Comparison of ENCODE assay signal across 4 cellular contexts in the genomic region with DNA sequence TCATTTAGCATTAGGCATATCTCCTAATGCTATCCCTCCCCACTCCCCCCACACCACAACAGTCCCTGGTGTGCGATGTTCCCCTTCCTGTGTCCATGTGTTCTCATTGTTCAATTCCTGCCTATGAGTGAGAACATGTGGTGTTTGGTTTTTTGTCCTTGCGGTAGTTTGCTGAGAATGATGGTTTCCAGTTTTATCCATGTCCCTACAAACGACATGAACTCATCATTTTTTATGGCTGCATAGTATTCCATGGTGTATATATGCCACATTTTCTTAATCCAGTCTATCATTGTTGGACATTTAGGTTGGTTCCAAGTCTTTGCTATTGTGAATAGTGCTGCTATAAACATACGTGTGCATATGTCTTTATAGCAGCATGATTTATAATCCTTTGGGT. TPM values are rescaled to one million over a fixed set of nuclear protein-coding genes. Genes with fewer than 3 reads are reported as not detected.
"Had no signal": no experiment of that assay in that cellular context is flagged by ENCODE, and none has a peak within 500 bp of the region (broad histone marks: within the 10 kb centered on the region; RNA-seq: fewer than 3 reads in every experiment).

No MANE protein-coding gene starts in this region.

RNA-seq across cellular contexts. Expression of a gene that starts 7.5 kb away (rescaled TPM):
- total RNA-seq: LHCN-M2, M059J, MCF 10A, NCI-H460 had no signal
